33 cellular contexts compared by ENCODE assay signal in the genomic region with DNA sequence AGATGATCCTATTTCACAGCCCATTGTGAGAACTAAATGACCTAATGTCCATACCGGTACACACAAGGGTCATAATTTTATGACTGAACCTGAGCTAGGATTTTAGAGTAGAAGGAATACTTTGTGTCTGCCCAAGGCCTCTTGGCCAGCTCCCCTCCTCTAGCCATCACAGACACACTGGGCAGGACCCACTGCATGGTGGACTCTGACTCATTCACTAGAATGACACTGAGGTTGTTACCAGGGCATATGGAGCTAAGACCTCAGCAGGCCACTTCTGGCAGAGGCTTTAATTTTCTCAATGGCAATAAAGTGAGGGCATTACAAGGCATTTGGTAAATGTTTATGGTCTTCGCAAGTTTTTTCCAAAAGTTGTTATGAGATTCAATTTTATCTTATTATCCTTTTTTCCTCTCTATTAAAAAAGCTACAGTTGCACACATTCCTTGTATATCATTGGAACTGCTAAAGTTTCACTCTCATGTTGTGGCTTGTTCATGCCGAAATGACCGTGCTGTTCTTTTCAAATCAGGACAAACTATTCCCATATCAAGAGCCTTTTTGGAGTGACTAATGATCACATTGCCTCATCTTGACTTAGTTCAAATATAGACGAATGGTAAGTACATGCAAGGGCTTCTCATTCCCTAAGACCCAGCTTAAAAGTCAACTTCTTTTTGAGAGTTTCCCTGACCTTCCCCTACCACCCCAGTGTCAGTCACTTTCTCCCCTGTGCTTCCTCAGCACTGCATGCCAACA.
DNase-seq lines count a peak whose midpoint lies in the region; ATAC-seq and TF ChIP-seq lines count a peak whose summit lies in the region.
"Had no signal": no experiment of that assay in that cellular context is flagged by ENCODE, and none has a peak within 500 bp of the region (broad histone marks: within the 10 kb centered on the region; RNA-seq: fewer than 3 reads in every experiment).

No MANE protein-coding gene starts in this region.

- DNase-seq in AG20443 (ENCODE audit: low spot score) (peak; percentile 32), RPMI7951 (ENCODE audit: low read depth) (peak; percentile 45), esophagus squamous epithelium (lab: John Stamatoyannopoulos, UW) (no peak), osteoblast (ENCODE audit: insufficient read length, low spot score, missing footprints) (peak; percentile 79), head of caudate nucleus (no peak), natural killer cell (no peak), NAMALWA (ENCODE audit: low spot score) (no peak)
- DNase-seq: activated CD4-positive, alpha-beta T cell treated with anti-CD3 and anti-CD28 coated beads, Interleukin-2, amount 50 U/mL, for 4 hours; activated naive CD4-positive, alpha-beta T cell treated with anti-CD3 and anti-CD28 coated beads for 36 hours; adrenal gland; CD8-positive, alpha-beta memory T cell; DMS 273 treated with DMSO at 0.1 percent for 48 hours; KG1; kidney glomerular epithelial cell; lower lobe of right lung; NCI-H1417 treated with DMSO at 0.1 percent for 48 hours; NCI-H2081; NCI-H526 treated with DMSO at 0.1 percent for 48 hours; nephron progenitor cell; PC-3; retina; Right ventricle myocardium superior; stimulated activated naive CD8-positive, alpha-beta T cell treated with anti-CD3 and anti-CD28 coated beads, Interleukin-15, Interleukin-2, amounts not matched to agents 100 U/mL and 50 U/mL, for 24 hours; T-helper 2 cell; testis had no signal

- no peaks in the 10 kb centered on the region for H3K36me3 Mint-ChIP-seq in natural killer cell
- H3K36me3 Mint-ChIP-seq: brain; CD8-positive, alpha-beta memory T cell had no signal

- peaks cover 0 to 6% of the 10 kb centered on the region in 2 donors for H3K4me1 Mint-ChIP-seq in natural killer cell
- H3K4me1 Mint-ChIP-seq: B cell; CD8-positive, alpha-beta memory T cell; nephron progenitor cell had no signal

- TF ChIP-seq CTCF in esophagus squamous epithelium (IDR thresholded peaks at IDR 0.05) (no peak), osteoblast (IDR thresholded peaks at IDR 0.05; ENCODE audit: extremely low read depth, low read depth, low read length) (no peak), natural killer cell (IDR thresholded peaks at IDR 0.05) (no peak)

- no peak overlapping the region for H3K4me3 Mint-ChIP-seq in natural killer cell
- H3K4me3 Mint-ChIP-seq: activated naive CD4-positive, alpha-beta T cell treated with anti-CD3 and anti-CD28 coated beads for 36 hours; B cell; brain; CD8-positive, alpha-beta memory T cell; nephron progenitor cell had no signal

- TF ChIP-seq POLR2A in esophagus squamous epithelium (IDR thresholded peaks at IDR 0.05), result no peak

- no peak overlapping the region for H2AFZ ChIP-seq in osteoblast (ENCODE audit: low read length)

- no peaks in the 10 kb centered on the region for H4K20me1 ChIP-seq in osteoblast (ENCODE audit: insufficient read depth, low read length)

- no peaks in the 10 kb centered on the region for H3K27me3 ChIP-seq in esophagus squamous epithelium
- H3K27me3 ChIP-seq in osteoblast (ENCODE audit: insufficient read depth, low read length), result no peaks in the 10 kb centered on the region
- H3K27me3 ChIP-seq: adrenal gland, testis had no signal

- intact Hi-C loops in esophagus squamous epithelium (cut with DNase I) (no loop called here), head of caudate nucleus (cut with DNase I) (no loop called here), natural killer cell (cut with micrococcal nuclease) (no loop called here)

- ATAC-seq in natural killer cell (no peak), GM18502 (IDR thresholded peaks at IDR 0.05; ENCODE audit: poor library complexity, unreplicated experiment) (no peak)
- ATAC-seq: A549; activated CD4-positive, CD25-positive, alpha-beta regulatory T cell treated with anti-CD3 and anti-CD28 coated beads, Interleukin-2, amount 50 U/mL, for 24 hours; lower lobe of right lung; PC-3; stimulated activated naive CD8-positive, alpha-beta T cell treated with anti-CD3 and anti-CD28 coated beads, Interleukin-15, Interleukin-2, amounts not matched to agents 100 U/mL and 50 U/mL, for 24 hours had no signal

- no peak overlapping the region for H3K27ac Mint-ChIP-seq in natural killer cell
- H3K27ac Mint-ChIP-seq: activated naive CD4-positive, alpha-beta T cell treated with anti-CD3 and anti-CD28 coated beads for 36 hours; B cell; brain; nephron progenitor cell had no signal

- peaks cover 2 to 3% of the 10 kb centered on the region in 2 donors for H3K9me3 Mint-ChIP-seq in natural killer cell
- H3K9me3 Mint-ChIP-seq: nephron progenitor cell had no signal

- H3K79me2 ChIP-seq in osteoblast (ENCODE audit: insufficient read depth, low read length), result no peaks in the 10 kb centered on the region

- no peaks in the 10 kb centered on the region for H3K27me3 Mint-ChIP-seq in natural killer cell (ENCODE audit: low read depth in 2 of 2)

- WGBS in esophagus squamous epithelium, 2 donors, result 49 to 53% methylated on average over 5 of the region's 5 CpGs

- H3K4me1 ChIP-seq in esophagus squamous epithelium (peaks cover 4 to 39% (median 6%) of the 10 kb centered on the region in 3 donors), osteoblast (ENCODE audit: insufficient read depth, low read length) (no peaks in the 10 kb centered on the region)
- H3K4me1 ChIP-seq: A549, adrenal gland, HAP-1, lower lobe of right lung had no signal

- H3K36me3 ChIP-seq in esophagus squamous epithelium (no peaks in the 10 kb centered on the region), osteoblast (ENCODE audit: insufficient read depth, low read length) (no peaks in the 10 kb centered on the region)
- H3K36me3 ChIP-seq: adrenal gland, HAP-1, lower lobe of right lung had no signal

- H3K27ac ChIP-seq in esophagus squamous epithelium, result peak overlapping the region in 3 of 4 donors; percentile 56 to 78 (median 65)
- no peak overlapping the region for H3K27ac ChIP-seq in osteoblast (ENCODE audit: low read depth, low read length)
- H3K27ac ChIP-seq: A549, adrenal gland, HL-60, lower lobe of right lung had no signal

- H3K4me3 ChIP-seq in esophagus squamous epithelium (no peak overlapping the region), osteoblast (ENCODE audit: insufficient read depth, low read length) (no peak overlapping the region)
- H3K4me3 ChIP-seq: A549, adrenal gland, HAP-1, lower lobe of right lung, skin epidermis, testis had no signal

- no peaks in the 10 kb centered on the region for H3K9me3 ChIP-seq in esophagus squamous epithelium
- no peaks in the 10 kb centered on the region for H3K9me3 ChIP-seq in osteoblast (ENCODE audit: low read depth, low read length)
- H3K9me3 ChIP-seq: A549, adrenal gland, HAP-1, lower lobe of right lung, testis had no signal

- no peak overlapping the region for H3K4me2 ChIP-seq in osteoblast (ENCODE audit: insufficient read depth, low read length)
- H3K4me2 ChIP-seq: A549 had no signal

Comparison
In these comparisons a context has a peak if more than half of its experiments do, and no peak if none do; other contexts are left out.
1. DNase-seq: peak in AG20443 (single experiment), RPMI7951 (single experiment) and osteoblast (single experiment); none in esophagus squamous epithelium (single experiment), head of caudate nucleus (0 of 42), natural killer cell (single experiment) and NAMALWA (single experiment).